2 cellular contexts compared by ENCODE assay signal in the genomic region with DNA sequence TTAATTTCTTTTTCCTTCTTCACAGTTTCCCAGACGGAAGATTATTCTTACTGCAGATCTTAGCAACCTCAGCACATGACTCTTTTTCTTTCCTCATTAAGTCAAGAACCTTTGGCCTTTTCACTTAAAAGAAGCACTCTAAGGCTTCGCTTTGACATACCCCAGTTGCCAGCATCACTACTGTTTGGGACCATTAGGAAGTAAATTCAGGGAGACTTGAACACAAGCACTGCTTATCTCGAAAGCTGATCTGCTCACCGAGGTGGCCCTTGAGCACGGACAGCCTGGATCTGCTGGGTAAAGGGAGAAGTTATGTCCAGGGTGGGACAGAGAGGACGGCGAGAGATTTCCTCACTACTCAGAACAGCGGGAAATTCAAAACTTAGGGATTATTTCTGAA.
TF ChIP-seq lines count a peak whose summit lies in the region.

No MANE protein-coding gene starts in this region.

TF ChIP-seq in IMR-90, 13 proteins besides CTCF, POLR2A, EP300 and RAD21:
- TF ChIP-seq BHLHE40 (IDR thresholded peaks at IDR 0.05; ENCODE audit: low read depth, low read length): no peak
- no peak for TF ChIP-seq NFE2L2 (IDR thresholded peaks at IDR 0.05; ENCODE audit: low read depth, low read length)
- no peak for TF ChIP-seq RCOR1 (IDR thresholded peaks at IDR 0.05; ENCODE audit: insufficient replicate concordance, low read length)
- TF ChIP-seq RFX5 (IDR thresholded peaks at IDR 0.05; ENCODE audit: low read depth, low read length): no peak
- no peak for TF ChIP-seq SMC3 (IDR thresholded peaks at IDR 0.05; ENCODE audit: low read depth, low read length)
- no peak for TF ChIP-seq CHD1 (IDR thresholded peaks at IDR 0.05; ENCODE audit: low read depth, low read length)
- TF ChIP-seq, protein P1, sequence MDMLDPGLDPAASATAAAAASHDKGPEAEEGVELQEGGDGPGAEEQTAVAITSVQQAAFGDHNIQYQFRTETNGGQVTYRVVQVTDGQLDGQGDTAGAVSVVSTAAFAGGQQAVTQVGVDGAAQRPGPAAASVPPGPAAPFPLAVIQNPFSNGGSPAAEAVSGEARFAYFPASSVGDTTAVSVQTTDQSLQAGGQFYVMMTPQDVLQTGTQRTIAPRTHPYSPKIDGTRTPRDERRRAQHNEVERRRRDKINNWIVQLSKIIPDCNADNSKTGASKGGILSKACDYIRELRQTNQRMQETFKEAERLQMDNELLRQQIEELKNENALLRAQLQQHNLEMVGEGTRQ (IDR thresholded peaks at IDR 0.05; ENCODE audit: low read depth, low read length): no peak
- no peak for TF ChIP-seq MXI1 (IDR thresholded peaks at IDR 0.05; ENCODE audit: borderline replicate concordance, low read depth, low read length)
- TF ChIP-seq, protein P2, sequence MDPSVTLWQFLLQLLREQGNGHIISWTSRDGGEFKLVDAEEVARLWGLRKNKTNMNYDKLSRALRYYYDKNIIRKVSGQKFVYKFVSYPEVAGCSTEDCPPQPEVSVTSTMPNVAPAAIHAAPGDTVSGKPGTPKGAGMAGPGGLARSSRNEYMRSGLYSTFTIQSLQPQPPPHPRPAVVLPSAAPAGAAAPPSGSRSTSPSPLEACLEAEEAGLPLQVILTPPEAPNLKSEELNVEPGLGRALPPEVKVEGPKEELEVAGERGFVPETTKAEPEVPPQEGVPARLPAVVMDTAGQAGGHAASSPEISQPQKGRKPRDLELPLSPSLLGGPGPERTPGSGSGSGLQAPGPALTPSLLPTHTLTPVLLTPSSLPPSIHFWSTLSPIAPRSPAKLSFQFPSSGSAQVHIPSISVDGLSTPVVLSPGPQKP (IDR thresholded peaks at IDR 0.05; ENCODE audit: borderline replicate concordance, low read depth, low read length): no peak
- TF ChIP-seq CEBPB (IDR thresholded peaks at IDR 0.05; ENCODE audit: low read depth, low read length): no peak
- no peak for TF ChIP-seq MAZ (IDR thresholded peaks at IDR 0.05; ENCODE audit: borderline replicate concordance, low read depth, low read length)
- TF ChIP-seq MAFK (IDR thresholded peaks at IDR 0.05; ENCODE audit: low read depth, low read length): no peak
- no peak for TF ChIP-seq FOS (IDR thresholded peaks at IDR 0.05; ENCODE audit: low read depth, low read length)

TF ChIP-seq in H1, 55 proteins besides CTCF, POLR2A, EP300 and RAD21:
- TF ChIP-seq TAF1 (IDR thresholded peaks at IDR 0.05; ENCODE audit: low read depth, low read length) (no peak), ZNF274 (IDR thresholded peaks at IDR 0.05; ENCODE audit: borderline replicate concordance, extremely low read depth, low read length) (no peak), CBX5 (IDR thresholded peaks at IDR 0.05; ENCODE audit: low read depth, low read length) (no peak), POU5F1 (IDR thresholded peaks at IDR 0.05; ENCODE audit: low read depth, low read length) (no peak), NRF1 (IDR thresholded peaks at IDR 0.05; ENCODE audit: low read depth, low read length) (no peak), KDM1A (IDR thresholded peaks at IDR 0.05; ENCODE audit: borderline replicate concordance, low read length) (no peak), BCL11A (IDR thresholded peaks at IDR 0.05; ENCODE audit: low read depth in 2 of 2, low read length in 2 of 2) (no peak), SP1 (IDR thresholded peaks at IDR 0.05; ENCODE audit: low read depth, low read length) (no peak), RBBP5 (IDR thresholded peaks at IDR 0.05; ENCODE audit: borderline replicate concordance, low read depth, low read length) (no peak), JUND (IDR thresholded peaks at IDR 0.05; ENCODE audit: low read length) (no peak), KDM5A (IDR thresholded peaks at IDR 0.05; ENCODE audit: low read length) (no peak), HDAC2 (IDR thresholded peaks at IDR 0.05; ENCODE audit: borderline replicate concordance in 1 of 2, low read depth in 2 of 2, low read length in 2 of 2) (no peak), YY1 (IDR thresholded peaks at IDR 0.05; ENCODE audit: low read depth, low read length) (no peak), SAP30 (IDR thresholded peaks at IDR 0.05; ENCODE audit: insufficient read depth, insufficient replicate concordance, low read length) (no peak), HDAC6 (IDR thresholded peaks at IDR 0.05; ENCODE audit: low read depth, low read length) (no peak), POLR2AphosphoS5 (IDR thresholded peaks at IDR 0.05; ENCODE audit: low read depth, low read length) (no peak), TCF12 (IDR thresholded peaks at IDR 0.05; ENCODE audit: low read depth, low read length) (no peak), BACH1 (IDR thresholded peaks at IDR 0.05; ENCODE audit: low read length) (no peak), GTF2F1 (IDR thresholded peaks at IDR 0.05; ENCODE audit: borderline replicate concordance, low read depth, low read length) (no peak)
